ENCODE assay signal across 8 cellular contexts in genomic region chr15:43285609-43286037, GRCh38. TPM values are rescaled to one million over a fixed set of nuclear protein-coding genes. Genes with fewer than 3 reads are reported as not detected.
DNase-seq lines count a peak whose midpoint lies in the region; ATAC-seq and TF ChIP-seq lines count a peak whose summit lies in the region.

No MANE protein-coding gene starts in this region.

- ATAC-seq in HG03571 (IDR thresholded peaks at IDR 0.05; ENCODE audit: unreplicated experiment) = no peak
- ATAC-seq in GM19397 (IDR thresholded peaks at IDR 0.05; ENCODE audit: unreplicated experiment) = no peak

- no peak overlapping the region for H3K27ac Mint-ChIP-seq in activated T-helper 2 cell treated with anti-CD3 and anti-CD28 coated beads, Interferon-gamma antibody, Interleukin-2, Interleukin-4, amounts not matched to agents 10 μg/mL and 5 μg/mL and 100 μg/mL, durations not matched to agents 14 hours and 24 hours and 36 hours

- peaks cover 2% of the 10 kb centered on the region for H3K4me1 Mint-ChIP-seq in activated T-helper 2 cell treated with anti-CD3 and anti-CD28 coated beads, Interferon-gamma antibody, Interleukin-2, Interleukin-4, amounts not matched to agents 10 μg/mL and 5 μg/mL and 100 μg/mL, durations not matched to agents 14 hours and 24 hours and 36 hours (ENCODE audit: low read depth)

- TF ChIP-seq CTCF in Peyer's patch (IDR thresholded peaks at IDR 0.05) (peak; percentile 58 to 93 (median 88)), prostate gland (IDR thresholded peaks at IDR 0.05) (peak; percentile 66 to 91 (median 85))

- H3K9me3 ChIP-seq in Peyer's patch (no peaks in the 10 kb centered on the region), prostate gland (no peaks in the 10 kb centered on the region)

- H3K27me3 ChIP-seq in Peyer's patch (no peaks in the 10 kb centered on the region), prostate gland (replicated peaks; ENCODE audit: insufficient read depth) (no peaks in the 10 kb centered on the region)

- 9% methylated on average over 4 of the region's 4 CpGs for WGBS in prostate gland

- H3K36me3 ChIP-seq in Peyer's patch (no peaks in the 10 kb centered on the region), prostate gland (no peaks in the 10 kb centered on the region)

- H3K9me3 Mint-ChIP-seq in activated T-helper 2 cell treated with anti-CD3 and anti-CD28 coated beads, Interferon-gamma antibody, Interleukin-2, Interleukin-4, amounts not matched to agents 10 μg/mL and 5 μg/mL and 100 μg/mL, durations not matched to agents 14 hours and 24 hours and 36 hours = no peaks in the 10 kb centered on the region

- peaks cover 7% of the 10 kb centered on the region for H3K27me3 Mint-ChIP-seq in activated T-helper 2 cell treated with anti-CD3 and anti-CD28 coated beads, Interferon-gamma antibody, Interleukin-2, Interleukin-4, amounts not matched to agents 10 μg/mL and 5 μg/mL and 100 μg/mL, durations not matched to agents 14 hours and 24 hours and 36 hours (ENCODE audit: low read depth)

- no peak overlapping the region for H3K4me3 Mint-ChIP-seq in activated T-helper 2 cell treated with anti-CD3 and anti-CD28 coated beads, Interferon-gamma antibody, Interleukin-2, Interleukin-4, amounts not matched to agents 10 μg/mL and 5 μg/mL and 100 μg/mL, durations not matched to agents 14 hours and 24 hours and 36 hours (ENCODE audit: low read depth)

- H3K36me3 Mint-ChIP-seq in activated T-helper 2 cell treated with anti-CD3 and anti-CD28 coated beads, Interferon-gamma antibody, Interleukin-2, Interleukin-4, amounts not matched to agents 10 μg/mL and 5 μg/mL and 100 μg/mL, durations not matched to agents 14 hours and 24 hours and 36 hours (ENCODE audit: low read depth) = no peaks in the 10 kb centered on the region

- intact Hi-C loops in activated T-helper 2 cell treated with anti-CD3 and anti-CD28 coated beads, Interferon-gamma antibody, Interleukin-2, Interleukin-4, amounts not matched to agents 10 μg/mL and 5 μg/mL and 100 μg/mL, durations not matched to agents 14 hours and 24 hours and 36 hours (cut with micrococcal nuclease) = loop anchor here (1.0 kb wide), 2 partner anchors 60 to 98 kb away; no protein-coding TSS in a partner anchor
- intact Hi-C loops in prostate gland (cut with DNase I) = no loop called here

- DNase-seq in DMS114 treated with DMSO at 0.1 percent for 48 hours (lab: John Stamatoyannopoulos, UW; ENCODE audit: unreplicated experiment) = peak; percentile 67
- DNase-seq in KG1 (lab: John Stamatoyannopoulos, UW) = peak; percentile 84
- DNase-seq in Peyer's patch = peak in 2 of 3 donors; percentile 55 to 84
- DNase-seq in activated T-helper 2 cell treated with anti-CD3 and anti-CD28 coated beads, Interferon-gamma antibody, Interleukin-2, Interleukin-4, amounts not matched to agents 10 μg/mL and 5 μg/mL and 100 μg/mL, durations not matched to agents 14 hours and 24 hours and 36 hours (ENCODE audit: low spot score) = peak; percentile 34
- DNase-seq in glomerular endothelial cell (ENCODE audit: extremely low read depth, low read depth, low spot score) = peak; percentile 41
- DNase-seq in prostate gland (ENCODE audit: low spot score) = peak; percentile 56

- no peak overlapping the region for H3K27ac ChIP-seq in Peyer's patch
- no peak overlapping the region for H3K27ac ChIP-seq in prostate gland

- H3K4me3 ChIP-seq in Peyer's patch (no peak overlapping the region), prostate gland (no peak overlapping the region)

- H3K4me1 ChIP-seq in Peyer's patch (no peaks in the 10 kb centered on the region), prostate gland (replicated peaks) (no peaks in the 10 kb centered on the region)

- TF ChIP-seq POLR2A in Peyer's patch (IDR thresholded peaks at IDR 0.05) (no peak), prostate gland (IDR thresholded peaks at IDR 0.05) (no peak)

RNA-seq across cellular contexts. Expression of gene TGM7, which starts 16.4 kb away (rescaled TPM):
- not detected for total RNA-seq in Peyer's patch
- not detected in 2 replicates for total RNA-seq in activated T-helper 2 cell treated with anti-CD3 and anti-CD28 coated beads, Interferon-gamma antibody, Interleukin-2, Interleukin-4, amounts not matched to agents 10 μg/mL and 5 μg/mL and 100 μg/mL, durations not matched to agents 14 hours and 24 hours and 36 hours
- not detected in 2 replicates for total RNA-seq in glomerular endothelial cell
- total RNA-seq in prostate gland = 1 to 10 TPM in 1 of 2 donors, not detected in 1; 2.7 TPM

RNA-seq across cellular contexts. Expression of gene TGM5, which starts 18.9 kb away (rescaled TPM):
- not detected for total RNA-seq in Peyer's patch
- 0.09 and 0.21 TPM in 2 replicates for total RNA-seq in activated T-helper 2 cell treated with anti-CD3 and anti-CD28 coated beads, Interferon-gamma antibody, Interleukin-2, Interleukin-4, amounts not matched to agents 10 μg/mL and 5 μg/mL and 100 μg/mL, durations not matched to agents 14 hours and 24 hours and 36 hours
- not detected in 2 replicates for total RNA-seq in glomerular endothelial cell
- total RNA-seq in prostate gland = 10 to 100 TPM in 1 of 2 donors, 1 to 10 TPM in 1; 1.6 to 11.3 TPM

RNA-seq across cellular contexts. Expression of gene LCMT2, which starts 44.8 kb away (rescaled TPM):
- total RNA-seq in Peyer's patch (1 to 10 TPM; 2.8 to 5.1 (median 3.6) TPM), glomerular endothelial cell (2.6 and 6.7 TPM in 2 replicates), prostate gland (1 to 10 TPM; 6.8 to 7.4 TPM)
- 15.7 and 16.8 TPM in 2 replicates for total RNA-seq in activated T-helper 2 cell treated with anti-CD3 and anti-CD28 coated beads, Interferon-gamma antibody, Interleukin-2, Interleukin-4, amounts not matched to agents 10 μg/mL and 5 μg/mL and 100 μg/mL, durations not matched to agents 14 hours and 24 hours and 36 hours

Comparison
In these comparisons a context has a peak if more than half of its experiments do, and no peak if none do; other contexts are left out.
1. DNase-seq: peak in every context shown above with its lines; median percentile 84 in KG1; 70 in Peyer's patch; 67 in DMS114 treated with DMSO at 0.1 percent for 48 hours; 56 in prostate gland; 41 in glomerular endothelial cell; 34 in activated T-helper 2 cell treated with anti-CD3 and anti-CD28 coated beads, Interferon-gamma antibody, Interleukin-2, Interleukin-4, amounts not matched to agents 10 μg/mL and 5 μg/mL and 100 μg/mL, durations not matched to agents 14 hours and 24 hours and 36 hours.